In the genomic region with DNA sequence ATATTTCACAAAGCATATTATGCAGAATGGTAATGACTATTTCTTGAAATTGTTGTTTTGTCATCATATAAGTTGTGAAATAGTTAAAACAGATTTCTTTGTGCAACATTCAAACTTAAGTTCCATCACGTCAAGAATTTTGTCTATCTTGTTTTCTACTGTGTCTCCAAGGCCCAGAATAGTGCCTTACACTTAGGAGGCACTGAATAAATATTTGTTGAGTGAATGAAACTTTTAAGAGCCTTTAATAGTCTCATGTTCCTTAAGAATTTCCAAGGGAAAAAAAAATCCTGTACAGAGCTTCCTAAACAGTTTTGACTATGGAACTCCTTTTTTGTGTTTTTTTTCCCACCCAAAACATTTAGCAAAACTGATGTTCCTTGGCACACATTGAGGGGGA, we compare ENCODE assay signal across 22 cellular contexts. TPM values are rescaled to one million over a fixed set of nuclear protein-coding genes. Genes with fewer than 3 reads are reported as not detected.
DNase-seq lines count a peak whose midpoint lies in the region; ATAC-seq, FAIRE-seq and TF ChIP-seq lines count a peak whose summit lies in the region.
"Had no signal": no experiment of that assay in that cellular context is flagged by ENCODE, and none has a peak within 500 bp of the region (broad histone marks: within the 10 kb centered on the region; RNA-seq: fewer than 3 reads in every experiment).

No MANE protein-coding gene starts in this region.

- H3K36me3 Mint-ChIP-seq in T-helper 17 cell (ENCODE audit: low read depth) = no peaks in the 10 kb centered on the region

- TF ChIP-seq EP300 in HepG2 (IDR thresholded peaks at IDR 0.05; ENCODE audit: low read depth in 2 of 2, low read length in 2 of 2) = no peak
- TF ChIP-seq EP300 in HepG2 (CRISPR knock-in tag; IDR thresholded peaks at IDR 0.05; ENCODE audit: borderline replicate concordance) = no peak

- H3K36me3 ChIP-seq in HepG2 (replicated peaks in 1 of 2; ENCODE audit: control insufficient read depth in 1 of 2, insufficient read depth in 2 of 2, low read length in 2 of 2) (no peaks in the 10 kb centered on the region), right lobe of liver (no peaks in the 10 kb centered on the region), left lung (no peaks in the 10 kb centered on the region)
- H3K36me3 ChIP-seq: BE2C, HAP-1 had no signal

- TF ChIP-seq RAD21 in HepG2 (CRISPR knock-in tag; IDR thresholded peaks at IDR 0.05) = no peak

- H2AFZ ChIP-seq in HepG2 (ENCODE audit: low read length) = no peak overlapping the region

- TF ChIP-seq CTCF in HepG2 (CRISPR knock-in tag; IDR thresholded peaks at IDR 0.05) = no peak
- TF ChIP-seq CTCF in right lobe of liver (IDR thresholded peaks at IDR 0.05) = no peak
- no peak for TF ChIP-seq CTCF in LNCaP clone FGC (IDR thresholded peaks at IDR 0.05; ENCODE audit: control insufficient read depth, extremely low read depth, insufficient read depth)
- TF ChIP-seq CTCF in left lung (IDR thresholded peaks at IDR 0.05) = no peak
- TF ChIP-seq CTCF in coronary artery (IDR thresholded peaks at IDR 0.05) = no peak

- H3K9ac ChIP-seq in HepG2 (ENCODE audit: insufficient read depth, low read depth, low read length) = no peak overlapping the region
- H3K9ac ChIP-seq: BLaER1 treated with 17β-estradiol and CSF1 and Interleukin-3, amounts not matched to agents 10 nM and 100 nM had no signal

- H3K79me2 ChIP-seq in HepG2 (ENCODE audit: insufficient read depth, low read length) = no peaks in the 10 kb centered on the region

- H3K27ac ChIP-seq in HepG2 (ENCODE audit: extremely low read length, insufficient read depth, low read length) (no peak overlapping the region), right lobe of liver (no peak overlapping the region), left lung (peak overlapping the region in 1 of 2 donors; percentile 3), coronary artery (no peak overlapping the region)
- H3K27ac ChIP-seq: 22Rv1; BLaER1 treated with 17β-estradiol and CSF1 and Interleukin-3, amounts not matched to agents 10 nM and 100 nM had no signal

- in situ Hi-C loops in HepG2 (cut with HindIII; ENCODE audit: extremely low pct_ligation_motif_present, low pct_unique_long_range_greater_than_20kb) = no loop called here

- FAIRE-seq in HepG2 (lab: Jason Lieb, UNC) = no peak
- FAIRE-seq: A204.1, GM12892, H54 had no signal

- POLR2A ChIA-PET in HepG2 (lab: Yijun Ruan, JAX) = no interaction called here

- no peak for ATAC-seq in HepG2
- no peak for ATAC-seq in right lobe of liver
- ATAC-seq in left lung = peak; percentile 91
- ATAC-seq in T-helper 17 cell = no peak

- H3K27ac Mint-ChIP-seq in T-helper 17 cell = no peak overlapping the region
- H3K27ac Mint-ChIP-seq: CD4-positive, alpha-beta T cell; CD8-positive, alpha-beta memory T cell had no signal

- no peaks in the 10 kb centered on the region for H3K9me3 ChIP-seq in HepG2 (ENCODE audit: low read length)
- no peaks in the 10 kb centered on the region for H3K9me3 ChIP-seq in right lobe of liver
- H3K9me3 ChIP-seq in left lung = peaks cover 0 to 29% of the 10 kb centered on the region in 2 donors
- no peaks in the 10 kb centered on the region for H3K9me3 ChIP-seq in T-helper 17 cell (ENCODE audit: control insufficient read depth, low read length, poor library complexity, severe bottlenecking)
- H3K9me3 ChIP-seq: BE2C, HAP-1 had no signal

- H3K27me3 ChIP-seq in HepG2 (ENCODE audit: control insufficient read depth in 1 of 2, insufficient read depth in 2 of 2, low read length in 2 of 2) (no peaks in the 10 kb centered on the region), right lobe of liver (no peaks in the 10 kb centered on the region), left lung (no peaks in the 10 kb centered on the region)
- H3K27me3 ChIP-seq: BE2C; BLaER1 treated with 17β-estradiol and CSF1 and Interleukin-3, amounts not matched to agents 10 nM and 100 nM had no signal

- no peak overlapping the region for H3K4me2 ChIP-seq in HepG2 (ENCODE audit: low read depth, low read length)
- H3K4me2 ChIP-seq: BLaER1 treated with 17β-estradiol and CSF1 and Interleukin-3, amounts not matched to agents 10 nM and 100 nM had no signal

- no peak for DNase-seq in HepG2 (ENCODE audit: low spot score)
- no peak for DNase-seq in right lobe of liver
- peak; percentile 2 for DNase-seq in LNCaP clone FGC (ENCODE audit: low read depth)
- DNase-seq in left lung = no peak
- no peak for DNase-seq in T-helper 17 cell
- DNase-seq in coronary artery (ENCODE audit: low spot score) = no peak
- DNase-seq: ACHN; AML-193; BE2C; CD4-positive, alpha-beta T cell; CD8-positive, alpha-beta memory T cell; DMS53; DMS79 treated with DMSO at 0.1 percent for 48 hours; GOT3 had no signal

- BruUV-seq in HepG2 (replicated peaks; lab: Mats Ljungman, UMichigan) = no TSS peak

- WGBS in HepG2 (ENCODE audit: low lambda C conversion rate) = 37% methylated on average over 1 of the region's 1 CpG
- WGBS in right lobe of liver (ENCODE audit: insufficient coverage, low coverage, low lambda C conversion rate, missing lambda C conversion rate) = 62% methylated on average over 1 of the region's 1 CpG

- TF ChIP-seq POLR2A in HepG2 (IDR thresholded peaks at IDR 0.05; ENCODE audit: insufficient read depth in 1 of 2, low read depth in 2 of 2, low read length in 2 of 2) (no peak), right lobe of liver (IDR thresholded peaks at IDR 0.05) (no peak)

- CTCF ChIA-PET in HepG2 (lab: Yijun Ruan, JAX; ENCODE audit: low intra/inter-chr PET ratio, low total read pairs) = no interaction called here

- no peaks in the 10 kb centered on the region for H4K20me1 ChIP-seq in HepG2 (ENCODE audit: insufficient read depth, low read length)
- H4K20me1 ChIP-seq: BLaER1 treated with 17β-estradiol and CSF1 and Interleukin-3, amounts not matched to agents 10 nM and 100 nM had no signal

- no peaks in the 10 kb centered on the region for H3K4me1 Mint-ChIP-seq in T-helper 17 cell
- H3K4me1 Mint-ChIP-seq: CD8-positive, alpha-beta memory T cell had no signal

- intact Hi-C loops in HepG2 (cut with micrococcal nuclease; ENCODE audit: unreplicated experiment) = no loop called here
- intact Hi-C loops in right lobe of liver (cut with DNase I) = no loop called here
- intact Hi-C loops in left lung (cut with DNase I) = no loop called here

- H3K27me3 Mint-ChIP-seq in T-helper 17 cell = no peaks in the 10 kb centered on the region
- H3K27me3 Mint-ChIP-seq: CD4-positive, alpha-beta T cell; CD8-positive, alpha-beta memory T cell had no signal

- H3K4me3 ChIP-seq in HepG2 (replicated peaks in 1 of 3; ENCODE audit: insufficient read depth in 1 of 3, low read depth in 2 of 3, low read length in 3 of 3) (no peak overlapping the region), right lobe of liver (no peak overlapping the region), LNCaP clone FGC (ENCODE audit: low read depth, low read length) (no peak overlapping the region), left lung (no peak overlapping the region), coronary artery (no peak overlapping the region)
- H3K4me3 ChIP-seq: BLaER1 treated with 17β-estradiol and CSF1 and Interleukin-3, amounts not matched to agents 10 nM and 100 nM; HAP-1 had no signal

- H3K4me3 Mint-ChIP-seq in T-helper 17 cell = no peak overlapping the region
- H3K4me3 Mint-ChIP-seq: CD14-positive monocyte; CD4-positive, alpha-beta T cell; CD8-positive, alpha-beta memory T cell had no signal

- H3K4me1 ChIP-seq in HepG2 (ENCODE audit: insufficient read depth, low read length) = no peaks in the 10 kb centered on the region
- no peaks in the 10 kb centered on the region for H3K4me1 ChIP-seq in right lobe of liver
- H3K4me1 ChIP-seq in left lung = no peaks in the 10 kb centered on the region
- H3K4me1 ChIP-seq: BE2C, HAP-1 had no signal

TF ChIP-seq in HepG2, 621 proteins besides CTCF, POLR2A, EP300 and RAD21:
- TF ChIP-seq ZBTB8A (CRISPR knock-in tag; IDR thresholded peaks at IDR 0.05; ENCODE audit: borderline replicate concordance, low read depth) (no peak), HNRNPL (IDR thresholded peaks at IDR 0.05; ENCODE audit: low read depth, low read length) (no peak), CEBPB (IDR thresholded peaks at IDR 0.05; ENCODE audit: borderline replicate concordance, low read depth, low read length) (peak; percentile 24; the same call in 1 of the 2 replicates), RNF2 (conservative IDR thresholded peaks at IDR 0.05; ENCODE audit: low read depth) (no peak)
TF ChIP-seq in HepG2: peak in this region for 1.

RNA-seq across cellular contexts. Expression of gene TNFSF18, which starts 50.8 kb away (rescaled TPM):
- total RNA-seq in HepG2 (2016; rRNA removed; fragmentation: Illumina TruSeq; extraction: Trizol) (not detected in 2 replicates), right lobe of liver (not detected), left lung (under 1 TPM; 0.13 to 0.20 TPM), T-helper 17 cell (not detected)
- total RNA-seq in HepG2 (2016; cell fraction: cytosol; rRNA removed; fragmentation: Illumina TruSeq; extraction: Trizol; ENCODE audit: low read depth) = not detected in 2 replicates
- total RNA-seq in HepG2 (2016; cell fraction: insoluble cytoplasmic fraction; rRNA removed; fragmentation: Illumina TruSeq; extraction: Trizol) = not detected in 2 replicates
- not detected in 2 replicates for total RNA-seq in HepG2 (2016; cell fraction: membrane; rRNA removed; fragmentation: Illumina TruSeq; extraction: Trizol)
- total RNA-seq in HepG2 (2016; cell fraction: nucleus; rRNA removed; fragmentation: Illumina TruSeq; extraction: Trizol) = not detected in 2 replicates
- polyA plus RNA-seq in HepG2 (2011; rRNA removed) = not detected in 2 replicates
- polyA plus RNA-seq in HepG2 (2011; cell fraction: cytosol; rRNA removed) = not detected in 2 replicates
- polyA plus RNA-seq in HepG2 (2011; cell fraction: nucleus; rRNA removed) = not detected in 2 replicates
- polyA plus RNA-seq in HepG2 (2012) = not detected in 2 replicates
- not detected in 2 replicates for polyA plus RNA-seq in HepG2 (2016; cell fraction: cytosol; fragmentation: Illumina TruSeq; extraction: Trizol; ENCODE audit: low read depth)
- polyA plus RNA-seq in HepG2 (2016; cell fraction: insoluble cytoplasmic fraction; fragmentation: Illumina TruSeq; extraction: Trizol; ENCODE audit: low read depth) = not detected in 2 replicates
- not detected in 2 replicates for polyA plus RNA-seq in HepG2 (2016; cell fraction: membrane; fragmentation: Illumina TruSeq; extraction: Trizol; ENCODE audit: low read depth)
- not detected in 2 replicates for polyA plus RNA-seq in HepG2 (2016; cell fraction: nucleus; fragmentation: Illumina TruSeq; extraction: Trizol; ENCODE audit: insufficient read depth, low read depth)
- polyA minus RNA-seq in HepG2 (2011; rRNA and poly(A)+ RNA removed; ENCODE audit: low replicate concordance) = not detected in 2 replicates
- not detected in 2 replicates for polyA minus RNA-seq in HepG2 (2011; cell fraction: cytosol; rRNA and poly(A)+ RNA removed)
- polyA minus RNA-seq in HepG2 (2011; cell fraction: nucleus; rRNA and poly(A)+ RNA removed) = not detected in 2 replicates
- total RNA-seq: CD4-positive, alpha-beta T cell; CD8-positive, alpha-beta memory T cell; G401 had no signal
- polyA plus RNA-seq: CD14-positive monocyte; CD8-positive, alpha-beta memory T cell had no signal
